20 cellular contexts compared by ENCODE assay signal in genomic region chr3:169117264-169117663, GRCh38.
DNase-seq lines count a peak whose midpoint lies in the region; ATAC-seq, FAIRE-seq and TF ChIP-seq lines count a peak whose summit lies in the region.
"Had no signal": no experiment of that assay in that cellular context is flagged by ENCODE, and none has a peak within 500 bp of the region (broad histone marks: within the 10 kb centered on the region; RNA-seq: fewer than 3 reads in every experiment).

No MANE protein-coding gene starts in this region.

- no peak overlapping the region for H3K23ac ChIP-seq in IMR-90 (ENCODE audit: low read depth, low read length)

- H2AFZ ChIP-seq in IMR-90 (replicated peaks; ENCODE audit: low read length, poor library complexity) = no peak overlapping the region
- no peak overlapping the region for H2AFZ ChIP-seq in Karpas-422 (ENCODE audit: low read length)

- H3K9me1 ChIP-seq in IMR-90 (ENCODE audit: insufficient read depth, low read length) = peaks cover 3% of the 10 kb centered on the region; the same call in 1 of the 2 replicates

- no peak for TF ChIP-seq POLR2A in IMR-90 (IDR thresholded peaks at IDR 0.05; ENCODE audit: low read depth, low read length)

- H3K4ac ChIP-seq in IMR-90 (ENCODE audit: low read depth, low read length) = 0 out of 2 replicates have a peak overlapping the region, but pooled peaks have one; percentile 28

- no peak for ATAC-seq in IMR-90 (ENCODE audit: low read depth)

- POLR2A ChIA-PET in IMR-90 (lab: Charles Lee; ENCODE audit: unreplicated experiment) = no interaction called here

- no peak overlapping the region for H4K5ac ChIP-seq in IMR-90 (ENCODE audit: low read depth, low read length)

- no peak overlapping the region for H3K14ac ChIP-seq in IMR-90 (replicated peaks; ENCODE audit: low read depth, low read length)

- H3K79me2 ChIP-seq in Karpas-422 (ENCODE audit: low read length) = no peaks in the 10 kb centered on the region

- no peak for FAIRE-seq in small intestine (lab: Jason Lieb, UNC)
- FAIRE-seq: H54, RCC 7860 had no signal

- peaks cover 17% of the 10 kb centered on the region for H3K36me3 ChIP-seq in IMR-90 (ENCODE audit: control insufficient read depth, insufficient read depth, low read length)
- no peaks in the 10 kb centered on the region for H3K36me3 ChIP-seq in Karpas-422 (ENCODE audit: insufficient read depth, low read length)
- H3K36me3 ChIP-seq in small intestine (ENCODE audit: control insufficient read depth in 2 of 2, insufficient read depth in 2 of 2, low read length in 2 of 2) = peaks cover 0 to 5% of the 10 kb centered on the region in 2 donors

- H3K4me1 ChIP-seq in IMR-90 (ENCODE audit: control insufficient read depth, insufficient read depth, low read length) (peaks cover 8% of the 10 kb centered on the region), Karpas-422 (ENCODE audit: low read length) (no peaks in the 10 kb centered on the region), small intestine (ENCODE audit: control insufficient read depth in 2 of 2, insufficient read depth in 1 of 2, low read depth in 1 of 2, low read length in 1 of 2) (no peaks in the 10 kb centered on the region)

- H3K27ac ChIP-seq in IMR-90 (ENCODE audit: insufficient read depth, low read length) = no peak overlapping the region
- no peak overlapping the region for H3K27ac ChIP-seq in Karpas-422 (ENCODE audit: low read length)
- H3K27ac ChIP-seq in small intestine (ENCODE audit: low read depth in 1 of 2, low read length in 1 of 2) = no peak overlapping the region

- CTCF ChIA-PET in IMR-90 (lab: Yijun Ruan, JAX) = interaction anchor here (0.7 kb wide), 1 partner anchor 96 kb away, joined by 3 read pairs; no protein-coding TSS in a partner anchor

- H4K20me1 ChIP-seq in IMR-90 (ENCODE audit: insufficient read depth, low read length) (no peaks in the 10 kb centered on the region), Karpas-422 (ENCODE audit: insufficient read depth, low read depth, low read length) (no peaks in the 10 kb centered on the region)

- H3K56ac ChIP-seq in IMR-90 (ENCODE audit: extremely low read depth, insufficient read depth, low read length) = no peak overlapping the region

- peak overlapping the region; percentile 75; the same call in 1 of the 3 replicates for H2BK15ac ChIP-seq in IMR-90 (ENCODE audit: low read depth, low read length)

- H2AK9ac ChIP-seq in IMR-90 (replicated peaks; ENCODE audit: low read depth, low read length, poor library complexity) = no peak overlapping the region

- peak overlapping the region; percentile 5 for H2BK5ac ChIP-seq in IMR-90 (ENCODE audit: low read depth, low read length, poor library complexity, severe bottlenecking)

- no peak overlapping the region for H3K18ac ChIP-seq in IMR-90 (ENCODE audit: low read depth, low read length)

- H2BK120ac ChIP-seq in IMR-90 (ENCODE audit: low read depth, low read length) = no peak overlapping the region

- TF ChIP-seq CTCF in IMR-90 (conservative IDR thresholded peaks at IDR 0.05; ENCODE audit: low read depth, low read length) = no peak

- no peak overlapping the region for H3K4me2 ChIP-seq in IMR-90 (ENCODE audit: low read depth, low read length)
- H3K4me2 ChIP-seq in Karpas-422 (ENCODE audit: low read depth, low read length, poor library complexity, severe bottlenecking) = no peak overlapping the region
- H3K4me2 ChIP-seq: SK-N-SH had no signal

- H3K9me3 ChIP-seq in IMR-90 (ENCODE audit: control insufficient read depth, insufficient read depth, low read length) (no peaks in the 10 kb centered on the region), Karpas-422 (ENCODE audit: low read length) (no peaks in the 10 kb centered on the region), small intestine (ENCODE audit: control insufficient read depth, low read depth) (no peaks in the 10 kb centered on the region)
- H3K9me3 ChIP-seq: SK-N-SH had no signal

- TF ChIP-seq RAD21 in IMR-90 (IDR thresholded peaks at IDR 0.05; ENCODE audit: low read length) = no peak

- DNase-seq in IMR-90 = no peak
- peak; percentile 39 for DNase-seq in NCI-H69 (lab: John Stamatoyannopoulos, UW)
- DNase-seq in glomerular endothelial cell (ENCODE audit: extremely low read depth, low read depth, low spot score) = peak; percentile 89
- DNase-seq in pulmonary artery endothelial cell (ENCODE audit: low read depth, low spot score) = peak; percentile 93
- DNase-seq in Karpas-422 = no peak
- DNase-seq in RKO (ENCODE audit: low spot score) = no peak
- DNase-seq in HUDEP-2 (lab: John Stamatoyannopoulos, UW; ENCODE audit: unreplicated experiment in 76 of 76) = no peak
- DNase-seq in small intestine = no peak
- DNase-seq: ACHN, C1 segment of cervical spinal cord, DMS79 treated with DMSO at 0.1 percent for 48 hours, NCI-H1105, NCI-H2081, NCI-H2171 treated with DMSO at 0.1 percent for 48 hours, NCI-H446, NCI-H526 treated with DMSO at 0.1 percent for 48 hours, SHP77 treated with DMSO at 0.1 percent for 48 hours, SK-N-SH had no signal

- H3K4me3 ChIP-seq in IMR-90 (ENCODE audit: insufficient read depth, low read depth, low read length) (no peak overlapping the region), Karpas-422 (ENCODE audit: low read length) (no peak overlapping the region), small intestine (ENCODE audit: low read depth in 1 of 2, low read length in 2 of 2) (no peak overlapping the region)

- 0 out of 4 replicates have a peak overlapping the region, but pooled peaks of 1 of the 2 experiments have one; percentile 4 for H4K8ac ChIP-seq in IMR-90 (ENCODE audit: low read depth in 2 of 2, low read length in 2 of 2)

- no TSS peak for BruUV-seq in IMR-90 (replicated peaks; lab: Mats Ljungman, UMichigan)

- WGBS in IMR-90 (ENCODE audit: extremely low coverage in 2 of 2, insufficient read length in 1 of 2), 2 experiments = no CpG with 5 or more reads among the region's 2 CpGs
- 59 to 78% (median 65%) methylated on average over 2 of the region's 2 CpGs for WGBS in small intestine, 3 donors

- peaks cover 2 to 21% of the 10 kb centered on the region in 2 experiments; a peak in 3 of 4 replicates for H3K79me1 ChIP-seq in IMR-90 (ENCODE audit: low read depth in 1 of 2, low read length in 2 of 2)

- intact Hi-C loops in IMR-90 (cut with micrococcal nuclease) = no loop called here

- H2BK20ac ChIP-seq in IMR-90 (ENCODE audit: low read depth, low read length) = peak overlapping the region; percentile 26; the same call in 1 of the 2 replicates

- in situ Hi-C loops in IMR-90 (cut with MboI; ENCODE audit: low sequenced_read_pairs) = loop anchor here (25.0 kb wide), 1 partner anchor 1030 kb away; the partner anchor contains the start of gene GOLIM4

- dilution Hi-C loops in IMR-90 (cut with HindIII; ENCODE audit: low sequenced_read_pairs, unreplicated experiment) = no loop called here

- H4K91ac ChIP-seq in IMR-90 (ENCODE audit: insufficient read depth, low read depth, low read length) = peak overlapping the region; percentile 58; the same call in 1 of the 2 replicates

- H3K9me2 ChIP-seq in Karpas-422 (replicated peaks; ENCODE audit: insufficient read depth, low read length) = no peaks in the 10 kb centered on the region
- H3K9me2 ChIP-seq: SK-N-SH had no signal

- H3K27me3 ChIP-seq in IMR-90 (ENCODE audit: control insufficient read depth, insufficient read depth, low read length) = no peaks in the 10 kb centered on the region
- no peaks in the 10 kb centered on the region for H3K27me3 ChIP-seq in Karpas-422 (ENCODE audit: low read length)
- no peaks in the 10 kb centered on the region for H3K27me3 ChIP-seq in small intestine (ENCODE audit: control insufficient read depth in 2 of 2, insufficient read depth in 2 of 2, low read length in 2 of 2)

- H3K9ac ChIP-seq in IMR-90 (ENCODE audit: low read depth, low read length) (no peak overlapping the region), Karpas-422 (ENCODE audit: low read length) (no peak overlapping the region)
- H3K9ac ChIP-seq: SK-N-SH had no signal

- H2AK5ac ChIP-seq in IMR-90 (ENCODE audit: low read depth, low read length) = no peak overlapping the region

TF ChIP-seq in IMR-90, 13 proteins besides CTCF, POLR2A, EP300 and RAD21:
- no peak for TF ChIP-seq BHLHE40 (IDR thresholded peaks at IDR 0.05; ENCODE audit: low read depth, low read length)
- no peak for TF ChIP-seq NFE2L2 (IDR thresholded peaks at IDR 0.05; ENCODE audit: low read depth, low read length)
- TF ChIP-seq SMC3 (IDR thresholded peaks at IDR 0.05; ENCODE audit: low read depth, low read length) = no peak
- TF ChIP-seq RCOR1 (IDR thresholded peaks at IDR 0.05; ENCODE audit: insufficient replicate concordance, low read length) = no peak
- TF ChIP-seq MXI1 (IDR thresholded peaks at IDR 0.05; ENCODE audit: borderline replicate concordance, low read depth, low read length) = no peak
- TF ChIP-seq RFX5 (IDR thresholded peaks at IDR 0.05; ENCODE audit: low read depth, low read length) = no peak
- no peak for TF ChIP-seq MAZ (IDR thresholded peaks at IDR 0.05; ENCODE audit: borderline replicate concordance, low read depth, low read length)
- TF ChIP-seq FOS (IDR thresholded peaks at IDR 0.05; ENCODE audit: low read depth, low read length) = no peak
- TF ChIP-seq CHD1 (IDR thresholded peaks at IDR 0.05; ENCODE audit: low read depth, low read length) = no peak
- TF ChIP-seq MAFK (IDR thresholded peaks at IDR 0.05; ENCODE audit: low read depth, low read length) = no peak
- no peak for TF ChIP-seq USF2 (IDR thresholded peaks at IDR 0.05; ENCODE audit: low read depth, low read length)
- no peak for TF ChIP-seq CEBPB (IDR thresholded peaks at IDR 0.05; ENCODE audit: low read depth, low read length)
- no peak for TF ChIP-seq ELK1 (IDR thresholded peaks at IDR 0.05; ENCODE audit: borderline replicate concordance, low read depth, low read length)

Comparison
In these comparisons a context has a peak if more than half of its experiments do, and no peak if none do; other contexts are left out.
1. DNase-seq: peak in NCI-H69 (single experiment), glomerular endothelial cell (single experiment) and pulmonary artery endothelial cell (single experiment); none in IMR-90 (single experiment), Karpas-422 (single experiment), RKO (single experiment), HUDEP-2 (0 of 76) and small intestine (single experiment).